Comparison of ENCODE assay signal across 14 cellular contexts in genomic region chr3:52433328-52434060, GRCh38. TPM values are rescaled to one million over a fixed set of nuclear protein-coding genes. Genes with fewer than 3 reads are reported as not detected.
DNase-seq lines count a peak whose midpoint lies in the region; ATAC-seq and TF ChIP-seq lines count a peak whose summit lies in the region.
"Had no signal": no experiment of that assay in that cellular context is flagged by ENCODE, and none has a peak within 500 bp of the region (broad histone marks: within the 10 kb centered on the region; RNA-seq: fewer than 3 reads in every experiment).

No MANE protein-coding gene starts in this region.

- peaks cover 40% of the 10 kb centered on the region for H3K36me3 Mint-ChIP-seq in endothelial cell (ENCODE audit: low read depth, unreplicated experiment)

- no peaks in the 10 kb centered on the region for H3K9me2 ChIP-seq in SK-N-SH

- ATAC-seq in SK-N-SH treated with all-trans-retinoic acid at 6 μM for 48 hours: no peak
- ATAC-seq in HG03521 (IDR thresholded peaks at IDR 0.05; ENCODE audit: unreplicated experiment): no peak
- ATAC-seq: HCT116, right lobe of liver had no signal

- CTCF ChIA-PET in SK-N-SH (lab: Yijun Ruan, JAX): interaction anchor here (0.6 to 28.4 kb wide), 3 partner anchors 15 to 1117 kb away, joined by 3 to 578 read pairs (median 16); partner anchors contain the start of genes NISCH, SEMA3G and TNNC1

- no peak for TF ChIP-seq RAD21 in SK-N-SH (IDR thresholded peaks at IDR 0.05; ENCODE audit: low read length)

- TF ChIP-seq CTCF in SK-N-SH (IDR thresholded peaks at IDR 0.05): no peak
- TF ChIP-seq CTCF in endothelial cell (IDR thresholded peaks at IDR 0.05; ENCODE audit: unreplicated experiment): no peak
- no peak for TF ChIP-seq CTCF in tibial nerve (IDR thresholded peaks at IDR 0.05)

- H3K27me3 Mint-ChIP-seq in endothelial cell (ENCODE audit: unreplicated experiment): peaks cover 7% of the 10 kb centered on the region
- H3K27me3 Mint-ChIP-seq: stimulated activated naive CD8-positive, alpha-beta T cell treated with anti-CD3 and anti-CD28 coated beads, Interleukin-15, Interleukin-2, amounts not matched to agents 100 ng/mL and 50 ng/mL, for 24 hours had no signal

- no peaks in the 10 kb centered on the region for H3F3A ChIP-seq in SK-N-SH (replicated peaks; ENCODE audit: insufficient read depth)

- H3K79me2 ChIP-seq in SK-N-SH (ENCODE audit: insufficient read depth): no peaks in the 10 kb centered on the region

- H3K4me3 Mint-ChIP-seq in endothelial cell (ENCODE audit: unreplicated experiment): peak overlapping the region; percentile 44
- H3K4me3 Mint-ChIP-seq: stimulated activated naive CD8-positive, alpha-beta T cell treated with anti-CD3 and anti-CD28 coated beads, Interleukin-15, Interleukin-2, amounts not matched to agents 100 ng/mL and 50 ng/mL, for 24 hours had no signal

- peak overlapping the region; percentile 91 for H3K27ac Mint-ChIP-seq in endothelial cell (ENCODE audit: unreplicated experiment)
- H3K27ac Mint-ChIP-seq: stimulated activated naive CD8-positive, alpha-beta T cell treated with anti-CD3 and anti-CD28 coated beads, Interleukin-15, Interleukin-2, amounts not matched to agents 100 ng/mL and 50 ng/mL, for 24 hours had no signal

- no peak overlapping the region for H3K27ac ChIP-seq in SK-N-SH (ENCODE audit: low read depth in 2 of 2, low read length in 1 of 2)
- H3K27ac ChIP-seq in tibial nerve: peak overlapping the region in 3 of 4 donors; percentile 69 to 76 (median 74)
- H3K27ac ChIP-seq: right lobe of liver had no signal

- POLR2A ChIA-PET in SK-N-SH (lab: Yijun Ruan, JAX): no interaction called here

- H3K27me3 ChIP-seq in SK-N-SH (ENCODE audit: insufficient read depth): no peaks in the 10 kb centered on the region
- H3K27me3 ChIP-seq in tibial nerve: no peaks in the 10 kb centered on the region
- H3K27me3 ChIP-seq: right lobe of liver had no signal

- H3K9ac ChIP-seq in SK-N-SH: no peak overlapping the region

- no peak overlapping the region for H2AFZ ChIP-seq in SK-N-SH (ENCODE audit: low read depth)

- H3K4me2 ChIP-seq in SK-N-SH: no peak overlapping the region

- no peaks in the 10 kb centered on the region for H4K20me1 ChIP-seq in SK-N-SH (ENCODE audit: insufficient read depth)

- WGBS in SK-N-SH (ENCODE audit: low lambda C conversion rate): 78% methylated on average over 10 of the region's 10 CpGs
- WGBS in tibial nerve, 2 donors: 38 to 45% methylated on average over 10 of the region's 10 CpGs

- H3K4me1 ChIP-seq in SK-N-SH (ENCODE audit: control insufficient read depth in 1 of 2, insufficient read depth in 2 of 2, low read depth in 1 of 2, low read length in 1 of 2): peaks cover 0 to 7% of the 10 kb centered on the region in 2 experiments; a peak in 1 of 4 replicates
- peaks cover 0 to 60% (median 25%) of the 10 kb centered on the region in 4 donors for H3K4me1 ChIP-seq in tibial nerve
- H3K4me1 ChIP-seq: right lobe of liver had no signal

- TF ChIP-seq EP300 in SK-N-SH (IDR thresholded peaks at IDR 0.05; ENCODE audit: borderline replicate concordance in 1 of 2, low read depth in 1 of 2, low read length in 1 of 2): no peak
- no peak for TF ChIP-seq EP300 in tibial nerve (IDR thresholded peaks at IDR 0.05)

- no peaks in the 10 kb centered on the region for H3K9me3 Mint-ChIP-seq in endothelial cell (ENCODE audit: unreplicated experiment)
- H3K9me3 Mint-ChIP-seq: stimulated activated naive CD8-positive, alpha-beta T cell treated with anti-CD3 and anti-CD28 coated beads, Interleukin-15, Interleukin-2, amounts not matched to agents 100 ng/mL and 50 ng/mL, for 24 hours had no signal

- H3K9me3 ChIP-seq in SK-N-SH: no peaks in the 10 kb centered on the region
- H3K9me3 ChIP-seq in tibial nerve: no peaks in the 10 kb centered on the region
- H3K9me3 ChIP-seq: right lobe of liver had no signal

- no peaks in the 10 kb centered on the region for H3K36me3 ChIP-seq in SK-N-SH (replicated peaks in 1 of 2; ENCODE audit: control insufficient read depth in 1 of 2, insufficient read depth in 2 of 2, low read length in 1 of 2)
- peaks cover 0 to 11% (median 0%) of the 10 kb centered on the region in 3 donors for H3K36me3 ChIP-seq in tibial nerve
- H3K36me3 ChIP-seq: right lobe of liver had no signal

- no peak overlapping the region for H3K4me3 ChIP-seq in SK-N-SH (ENCODE audit: low read depth in 2 of 2, low read length in 1 of 2)
- H3K4me3 ChIP-seq in tibial nerve: no peak overlapping the region
- H3K4me3 ChIP-seq: right lobe of liver had no signal

- peak; percentile 18 for DNase-seq in SK-N-SH
- DNase-seq in endothelial cell (ENCODE audit: low spot score): no peak
- DNase-seq in mesenteric fat pad (ENCODE audit: low spot score): peak; percentile 49
- no peak for DNase-seq in tibial nerve (ENCODE audit: low spot score in 2 of 2)
- DNase-seq in 8988T: no peak
- no peak for DNase-seq in globus pallidus (ENCODE audit: low spot score)
- DNase-seq: activated T-cell treated with anti-CD3 and anti-CD28 coated beads for 4 hours, Calu3, cortex of kidney had no signal

- peaks cover 72% of the 10 kb centered on the region for H3K4me1 Mint-ChIP-seq in endothelial cell (ENCODE audit: unreplicated experiment)

- TF ChIP-seq POLR2A in tibial nerve (IDR thresholded peaks at IDR 0.05): no peak

TF ChIP-seq in SK-N-SH, 30 proteins besides CTCF, POLR2A, EP300 and RAD21:
- no peak for TF ChIP-seq ELF1 (IDR thresholded peaks at IDR 0.05)

TF ChIP-seq in SK-N-SH treated with all-trans-retinoic acid at 6 μM for 48 hours, 23 proteins besides CTCF, POLR2A, EP300 and RAD21 (continues in another document):
- TF ChIP-seq, protein P1, sequence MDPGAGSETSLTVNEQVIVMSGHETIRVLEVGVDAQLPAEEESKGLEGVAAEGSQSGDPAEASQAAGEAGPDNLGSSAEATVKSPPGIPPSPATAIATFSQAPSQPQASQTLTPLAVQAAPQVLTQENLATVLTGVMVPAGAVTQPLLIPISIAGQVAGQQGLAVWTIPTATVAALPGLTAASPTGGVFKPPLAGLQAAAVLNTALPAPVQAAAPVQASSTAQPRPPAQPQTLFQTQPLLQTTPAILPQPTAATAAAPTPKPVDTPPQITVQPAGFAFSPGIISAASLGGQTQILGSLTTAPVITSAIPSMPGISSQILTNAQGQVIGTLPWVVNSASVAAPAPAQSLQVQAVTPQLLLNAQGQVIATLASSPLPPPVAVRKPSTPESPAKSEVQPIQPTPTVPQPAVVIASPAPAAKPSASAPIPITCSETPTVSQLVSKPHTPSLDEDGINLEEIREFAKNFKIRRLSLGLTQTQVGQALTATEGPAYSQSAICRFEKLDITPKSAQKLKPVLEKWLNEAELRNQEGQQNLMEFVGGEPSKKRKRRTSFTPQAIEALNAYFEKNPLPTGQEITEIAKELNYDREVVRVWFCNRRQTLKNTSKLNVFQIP (CRISPR knock-in tag; IDR thresholded peaks at IDR 0.05; ENCODE audit: borderline replicate concordance, low read depth): no peak
- TF ChIP-seq TCF4 (CRISPR knock-in tag; IDR thresholded peaks at IDR 0.05; ENCODE audit: borderline replicate concordance): no peak
- TF ChIP-seq GLIS3 (CRISPR knock-in tag; IDR thresholded peaks at IDR 0.05): no peak
- TF ChIP-seq ESRRG (CRISPR knock-in tag; IDR thresholded peaks at IDR 0.05): no peak
- TF ChIP-seq, protein P2, sequence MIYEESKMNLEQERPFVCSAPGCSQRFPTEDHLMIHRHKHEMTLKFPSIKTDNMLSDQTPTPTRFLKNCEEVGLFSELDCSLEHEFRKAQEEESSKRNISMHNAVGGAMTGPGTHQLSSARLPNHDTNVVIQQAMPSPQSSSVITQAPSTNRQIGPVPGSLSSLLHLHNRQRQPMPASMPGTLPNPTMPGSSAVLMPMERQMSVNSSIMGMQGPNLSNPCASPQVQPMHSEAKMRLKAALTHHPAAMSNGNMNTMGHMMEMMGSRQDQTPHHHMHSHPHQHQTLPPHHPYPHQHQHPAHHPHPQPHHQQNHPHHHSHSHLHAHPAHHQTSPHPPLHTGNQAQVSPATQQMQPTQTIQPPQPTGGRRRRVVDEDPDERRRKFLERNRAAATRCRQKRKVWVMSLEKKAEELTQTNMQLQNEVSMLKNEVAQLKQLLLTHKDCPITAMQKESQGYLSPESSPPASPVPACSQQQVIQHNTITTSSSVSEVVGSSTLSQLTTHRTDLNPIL (CRISPR knock-in tag; IDR thresholded peaks at IDR 0.05; ENCODE audit: low read depth): no peak
- TF ChIP-seq PPARA (CRISPR knock-in tag; IDR thresholded peaks at IDR 0.05; ENCODE audit: borderline replicate concordance): no peak
- no peak for TF ChIP-seq ARNTL (CRISPR knock-in tag; IDR thresholded peaks at IDR 0.05; ENCODE audit: borderline replicate concordance, low read depth)

RNA-seq across cellular contexts. Expression of gene SEMA3G, which starts 11.4 kb away (rescaled TPM):
- 0.10 and 0.13 TPM in 2 replicates for polyA plus RNA-seq in SK-N-SH (2012; rRNA removed)
- 0.05 and 0.09 TPM in 2 replicates for polyA plus RNA-seq in SK-N-SH (2012; cell fraction: cytosol; rRNA removed)
- 0.07 and 0.12 TPM in 2 replicates for polyA plus RNA-seq in SK-N-SH (2012; cell fraction: nucleus; rRNA removed)
- total RNA-seq in endothelial cell (ENCODE audit: unreplicated experiment) (175 TPM), mesenteric fat pad (144 TPM), tibial nerve (10 to 100 TPM; 11.5 to 67.5 (median 32.7) TPM)

RNA-seq across cellular contexts. Expression of gene TNNC1, which starts 20.3 kb away (rescaled TPM):
- polyA plus RNA-seq in SK-N-SH (2012; rRNA removed): 2.6 and 3.0 TPM in 2 replicates
- polyA plus RNA-seq in SK-N-SH (2012; cell fraction: cytosol; rRNA removed): 3.3 and 3.6 TPM in 2 replicates
- polyA plus RNA-seq in SK-N-SH (2012; cell fraction: nucleus; rRNA removed): 2.5 and 3.3 TPM in 2 replicates
- total RNA-seq in endothelial cell (ENCODE audit: unreplicated experiment): 0.67 TPM
- not detected for total RNA-seq in mesenteric fat pad
- total RNA-seq in tibial nerve: 100 to 1,000 TPM; 235 to 624 (median 535) TPM

RNA-seq across cellular contexts. Expression of gene NISCH, which starts 21.9 kb away (rescaled TPM):
- polyA plus RNA-seq in SK-N-SH (2012; rRNA removed): 77.5 and 95.1 TPM in 2 replicates
- 18.6 and 26.5 TPM in 2 replicates for polyA plus RNA-seq in SK-N-SH (2012; cell fraction: cytosol; rRNA removed)
- polyA plus RNA-seq in SK-N-SH (2012; cell fraction: nucleus; rRNA removed): 448 and 541 TPM in 2 replicates
- total RNA-seq in endothelial cell (ENCODE audit: unreplicated experiment): 261 TPM
- total RNA-seq in mesenteric fat pad: 71.6 TPM
- total RNA-seq in tibial nerve: 100 to 1,000 TPM; 192 to 305 (median 232) TPM

RNA-seq across cellular contexts. Expression of gene PHF7, which starts 23.0 kb away (rescaled TPM):
- 8.6 and 11.3 TPM in 2 replicates for polyA plus RNA-seq in SK-N-SH (2012; rRNA removed)
- 9.3 and 9.9 TPM in 2 replicates for polyA plus RNA-seq in SK-N-SH (2012; cell fraction: cytosol; rRNA removed)
- 17.8 and 26.3 TPM in 2 replicates for polyA plus RNA-seq in SK-N-SH (2012; cell fraction: nucleus; rRNA removed)
- total RNA-seq in endothelial cell (ENCODE audit: unreplicated experiment) (15.9 TPM), mesenteric fat pad (10.1 TPM), tibial nerve (10 to 100 TPM in 2 of 4 donors, 1 to 10 TPM in 2; 7.2 to 23.5 (median 12.1) TPM)

RNA-seq across cellular contexts. Expression of gene BAP1, which starts 23.7 kb away (rescaled TPM):
- polyA plus RNA-seq in SK-N-SH (2012; rRNA removed): 66.5 and 66.8 TPM in 2 replicates
- polyA plus RNA-seq in SK-N-SH (2012; cell fraction: cytosol; rRNA removed): 50.1 and 52.4 TPM in 2 replicates
- polyA plus RNA-seq in SK-N-SH (2012; cell fraction: nucleus; rRNA removed): 201 and 241 TPM in 2 replicates
- total RNA-seq in endothelial cell (ENCODE audit: unreplicated experiment) (118 TPM), mesenteric fat pad (66.6 TPM), tibial nerve (10 to 100 TPM; 39.1 to 77.7 (median 64.5) TPM)

Comparison
In these comparisons a context has a peak if more than half of its experiments do, and no peak if none do; other contexts are left out.
1. DNase-seq: peak in SK-N-SH (single experiment) and mesenteric fat pad (single experiment); none in endothelial cell (single experiment), tibial nerve (0 of 2), 8988T (single experiment) and globus pallidus (single experiment).
2. H3K27ac ChIP-seq: peak in tibial nerve (3 of 4); none in SK-N-SH (0 of 2).
3. RNA of gene TNNC1, which starts 20.3 kb away (total RNA-seq): 235 to 624 TPM in tibial nerve; 0.67 TPM in endothelial cell (single experiment) and not detected in mesenteric fat pad (single experiment); every median in the first group is over 100 times any median in the second.